ENCODE assay signal across 2 cellular contexts in genomic region chr22:22024440-22024839, GRCh38.
A peak's percentile ranks its signal among the peaks of the same experiment; 100 is the strongest.
TF ChIP-seq lines count a peak whose summit lies in the region.

No MANE protein-coding gene starts in this region.

TF ChIP-seq in GM12891, 5 proteins besides CTCF, POLR2A, EP300 and RAD21:
- TF ChIP-seq TAF1 (IDR thresholded peaks at IDR 0.05; ENCODE audit: low read depth, low read length) (no peak), POU2F2 (IDR thresholded peaks at IDR 0.05; ENCODE audit: low read depth, low read length) (no peak), POLR2AphosphoS5 (IDR thresholded peaks at IDR 0.05; ENCODE audit: low read depth, low read length) (no peak), PAX5 (IDR thresholded peaks at IDR 0.05; ENCODE audit: insufficient read depth, low read length, severe bottlenecking) (no peak), SPI1 (IDR thresholded peaks at IDR 0.05; ENCODE audit: low read depth, low read length) (no peak)

TF ChIP-seq in K562, 482 proteins besides CTCF, POLR2A, EP300 and RAD21:
- no peak for TF ChIP-seq SUPT5H (IDR thresholded peaks at IDR 0.05)
- 0 out of 2 replicates have a peak, but pooled peaks have one; percentile 75 for TF ChIP-seq IRF2 (CRISPR knock-in tag; IDR thresholded peaks at IDR 0.05)
- 0 out of 2 replicates have a peak, but pooled peaks have one; percentile 64 for TF ChIP-seq MBD1 (CRISPR knock-in tag; IDR thresholded peaks at IDR 0.05)
- TF ChIP-seq RFX1 (IDR thresholded peaks at IDR 0.05), result no peak
